Comparison of ENCODE assay signal across 19 cellular contexts in genomic region chr4:125382995-125383394, GRCh38.
"Had no signal": no experiment of that assay in that cellular context is flagged by ENCODE, and none has a peak within 500 bp of the region (broad histone marks: within the 10 kb centered on the region; RNA-seq: fewer than 3 reads in every experiment).

No MANE protein-coding gene starts in this region.

- H3K9me2 ChIP-seq: SK-N-SH had no signal

- H3K9ac ChIP-seq: SK-N-SH had no signal

- DNase-seq: activated CD4-positive, alpha-beta T cell treated with anti-CD3 and anti-CD28 coated beads, Interleukin-2, amount 10 ng/mL, durations not matched to agents 7 days and 5 days; activated CD8-positive, alpha-beta memory T cell treated with anti-CD3 and anti-CD28 coated beads, Interleukin-2, amount 50 U/mL, for 4 hours; activated naive CD4-positive, alpha-beta T cell treated with anti-CD3 and anti-CD28 coated beads for 36 hours; activated T-cell treated with anti-CD3 and anti-CD28 coated beads, Interleukin-2, amount 50 U/mL, for 4 hours; endodermal cell; immature natural killer cell; mesenchymal stem cell; naive thymus-derived CD8-positive, alpha-beta T cell; pancreas; SK-N-SH; stimulated activated CD4-positive, alpha-beta T cell treated with anti-CD3 and anti-CD28 coated beads, Interleukin-2, amount 100 ng/mL, for 24 hours; T-helper 1 cell; transverse colon; uterus had no signal

- H3K27ac ChIP-seq: cardiac muscle cell, neutrophil, pancreas, transverse colon had no signal

- H3K4me1 Mint-ChIP-seq: activated CD4-positive, alpha-beta T cell treated with anti-CD3 and anti-CD28 coated beads, Interleukin-2, amount 10 ng/mL, durations not matched to agents 7 days and 5 days; endodermal cell; naive thymus-derived CD8-positive, alpha-beta T cell had no signal

- H3K36me3 Mint-ChIP-seq: naive thymus-derived CD8-positive, alpha-beta T cell had no signal

- H3K27ac Mint-ChIP-seq: activated CD4-positive, alpha-beta T cell treated with anti-CD3 and anti-CD28 coated beads, Interleukin-2, amount 10 ng/mL, durations not matched to agents 7 days and 5 days; activated naive CD4-positive, alpha-beta T cell treated with anti-CD3 and anti-CD28 coated beads for 36 hours; endodermal cell; immature natural killer cell; naive thymus-derived CD8-positive, alpha-beta T cell; stimulated activated naive CD8-positive, alpha-beta T cell treated with anti-CD3 and anti-CD28 coated beads, Interleukin-15, Interleukin-2, amounts not matched to agents 100 ng/mL and 50 ng/mL, for 24 hours had no signal

- H3K4me1 ChIP-seq: pancreas, uterus had no signal

- H3K9me3 ChIP-seq: neutrophil, pancreas, SK-N-SH, transverse colon, uterus had no signal

- H3K4me3 ChIP-seq: cardiac muscle cell, pancreas, transverse colon, uterus had no signal

- H3K9me3 Mint-ChIP-seq: activated CD4-positive, alpha-beta T cell treated with anti-CD3 and anti-CD28 coated beads, Interleukin-2, amount 10 ng/mL, durations not matched to agents 7 days and 5 days; activated naive CD4-positive, alpha-beta T cell treated with anti-CD3 and anti-CD28 coated beads for 36 hours; activated T-cell treated with anti-CD3 and anti-CD28 coated beads, Interleukin-2, amount 50 U/mL, for 4 hours; endodermal cell; immature natural killer cell had no signal

- H3K4me2 ChIP-seq: SK-N-SH had no signal

- FAIRE-seq: colon, pancreas had no signal

- H3K4me3 Mint-ChIP-seq: activated CD4-positive, alpha-beta T cell treated with anti-CD3 and anti-CD28 coated beads, Interleukin-2, amount 10 ng/mL, durations not matched to agents 7 days and 5 days; activated naive CD4-positive, alpha-beta T cell treated with anti-CD3 and anti-CD28 coated beads for 36 hours; activated T-cell treated with anti-CD3 and anti-CD28 coated beads, Interleukin-2, amount 50 U/mL, for 4 hours; endodermal cell; immature natural killer cell; naive thymus-derived CD8-positive, alpha-beta T cell; stimulated activated naive CD8-positive, alpha-beta T cell treated with anti-CD3 and anti-CD28 coated beads, Interleukin-15, Interleukin-2, amounts not matched to agents 100 ng/mL and 50 ng/mL, for 24 hours had no signal

- H3K36me3 ChIP-seq: cardiac muscle cell, neutrophil, pancreas, transverse colon, uterus had no signal

- H3K27me3 ChIP-seq: cardiac muscle cell, neutrophil, pancreas, transverse colon, uterus had no signal

- H3K27me3 Mint-ChIP-seq: activated CD4-positive, alpha-beta T cell treated with anti-CD3 and anti-CD28 coated beads, Interleukin-2, amount 10 ng/mL, durations not matched to agents 7 days and 5 days; naive thymus-derived CD8-positive, alpha-beta T cell; stimulated activated naive CD8-positive, alpha-beta T cell treated with anti-CD3 and anti-CD28 coated beads, Interleukin-15, Interleukin-2, amounts not matched to agents 100 ng/mL and 50 ng/mL, for 24 hours had no signal

- ATAC-seq: activated CD4-positive, CD25-positive, alpha-beta regulatory T cell treated with anti-CD3 and anti-CD28 coated beads, Interleukin-2, amount 50 U/mL, for 24 hours; activated T-cell treated with anti-CD3 and anti-CD28 coated beads, Interleukin-2, amount 50 U/mL, for 4 hours; naive thymus-derived CD8-positive, alpha-beta T cell; pancreas had no signal
